In the genomic region with DNA sequence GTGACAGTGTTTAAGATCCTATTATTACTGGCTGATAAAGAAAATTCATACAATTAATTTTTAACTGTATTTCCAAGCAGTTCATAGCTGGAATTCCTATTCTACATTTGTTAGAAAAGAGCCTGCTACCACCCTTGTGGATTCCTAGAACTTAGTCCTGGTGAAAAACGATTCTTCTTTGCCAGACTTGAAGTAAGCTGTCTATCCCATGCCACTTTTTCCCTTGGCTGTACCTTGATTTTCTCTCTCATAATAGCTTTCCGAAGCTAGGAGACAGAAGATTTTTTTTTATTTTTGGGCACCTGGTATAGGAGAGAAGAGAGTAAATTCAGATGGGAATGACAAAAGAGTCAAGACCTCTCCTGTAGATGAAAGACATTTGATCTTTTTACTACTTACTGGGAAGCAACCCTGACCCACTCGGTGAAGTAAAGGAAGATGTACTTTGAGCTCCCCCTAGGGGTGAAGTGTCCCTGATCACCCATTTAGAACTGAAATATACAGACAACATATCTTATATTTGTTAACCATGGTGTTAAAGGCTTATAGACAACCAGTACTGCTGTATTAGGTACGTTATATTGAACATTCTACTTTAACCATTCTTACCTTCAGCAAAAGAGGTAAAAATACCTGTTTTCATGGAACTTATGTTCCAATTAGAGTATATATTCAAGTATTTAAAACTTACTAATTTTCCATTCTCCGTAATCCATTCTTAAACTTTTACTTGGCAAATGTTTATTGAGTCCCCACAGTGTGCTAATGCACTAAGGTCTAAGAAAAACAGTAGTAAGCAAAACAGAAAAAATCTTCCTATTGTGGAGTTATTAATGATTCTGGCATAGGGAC, we compare ENCODE assay signal across 8 cellular contexts. TPM values are rescaled to one million over a fixed set of nuclear protein-coding genes. Genes with fewer than 3 reads are reported as not detected.
A peak's percentile ranks its signal among the peaks of the same experiment; 100 is the strongest.
DNase-seq lines count a peak whose midpoint lies in the region; ATAC-seq and TF ChIP-seq lines count a peak whose summit lies in the region.

No MANE protein-coding gene starts in this region.

- no peaks in the 10 kb centered on the region for H3K27me3 ChIP-seq in A673 (replicated peaks; ENCODE audit: insufficient read depth, low read depth, low read length, poor library complexity)

- H3K27me3 Mint-ChIP-seq in brain = no peaks in the 10 kb centered on the region

- peak; percentile 85 for TF ChIP-seq CTCF in A673 (conservative IDR thresholded peaks at IDR 0.05; ENCODE audit: low read depth, low read length)
- peak; percentile 52 for TF ChIP-seq CTCF in GM13976 (IDR thresholded peaks at IDR 0.05; ENCODE audit: borderline replicate concordance, control extremely low read depth, extremely low read depth, insufficient read depth, missing control alignments)
- TF ChIP-seq CTCF in brain (conservative IDR thresholded peaks at IDR 0.05) = peak; percentile 58 to 75

- no TSS peak for BruUV-seq in A673 (replicated peaks; lab: Mats Ljungman, UMichigan)

- peaks cover 45% of the 10 kb centered on the region for H3K36me3 Mint-ChIP-seq in brain

- H3K4me3 Mint-ChIP-seq in brain = no peak overlapping the region

- ATAC-seq in HG02763 (IDR thresholded peaks at IDR 0.05; ENCODE audit: unreplicated experiment) = peak; percentile 89

- no peaks in the 10 kb centered on the region for H3K9me3 ChIP-seq in A673 (ENCODE audit: low read depth, low read length, poor library complexity, severe bottlenecking)

- no peak overlapping the region for H3K4me3 ChIP-seq in A673 (ENCODE audit: low read depth, low read length, poor library complexity, severe bottlenecking)

- DNase-seq in A673 (ENCODE audit: low spot score) (peak; percentile 88), GM13976 (ENCODE audit: low spot score) (peak; percentile 24), NCI-H1092 treated with DMSO at 0.1 percent for 48 hours (lab: John Stamatoyannopoulos, UW) (peak; percentile 62), T-helper 2 cell (peak in 4 of 5 experiments; percentile 9 to 72 (median 22)), inferior parietal cortex (ENCODE audit: extremely low spot score) (peak; percentile 91)
- peak; percentile 8 to 33 for DNase-seq in stimulated activated CD4-positive, alpha-beta T cell treated with anti-CD3 and anti-CD28 coated beads, Interleukin-15, amount 100 ng/mL, for 48 hours (ENCODE audit: low read depth in 2 of 2)

- in situ Hi-C loops in GM13976 (cut with MboI; ENCODE audit: low sequenced_read_pairs, unreplicated experiment) = no loop called here

- intact Hi-C loops in A673 (cut with micrococcal nuclease; ENCODE audit: unreplicated experiment) = loop anchor here (1.0 to 2.0 kb wide), 2 partner anchors 107 to 815 kb away; no protein-coding TSS in a partner anchor

- H3K27ac ChIP-seq in A673 (ENCODE audit: low read depth, low read length, poor library complexity, severe bottlenecking) = peak overlapping the region; percentile 41

- CTCF ChIA-PET in A673 (lab: Charles Lee) = interaction anchor here (0.7 to 1.5 kb wide), 6 partner anchors 10 to 185 kb away, joined by 3 to 6 read pairs (median 4); no protein-coding TSS in a partner anchor

- peaks cover 18% of the 10 kb centered on the region for H3K4me1 ChIP-seq in A673 (ENCODE audit: insufficient read depth, low read length, poor library complexity, severe bottlenecking)

- H3K9me3 Mint-ChIP-seq in brain = peaks cover 0 to 3% (median 0%) of the 10 kb centered on the region in 5 experiments

- peaks cover 5% of the 10 kb centered on the region for H3K36me3 ChIP-seq in A673 (ENCODE audit: insufficient read depth, low read length, poor library complexity, severe bottlenecking)

- POLR2A ChIA-PET in A673 (lab: Charles Lee; ENCODE audit: low non-redundant PET) = no interaction called here

- peaks cover 6% of the 10 kb centered on the region for H3K4me1 Mint-ChIP-seq in brain

- H3K27ac Mint-ChIP-seq in brain = no peak overlapping the region

RNA-seq across cellular contexts. Expression of gene C3orf38, which starts 36.2 kb away (rescaled TPM):
- 33.6 and 36.4 TPM in 2 replicates for total RNA-seq in A673 (2021)
- 9.9 TPM for polyA plus RNA-seq in brain (ENCODE audit: insufficient read depth, low read depth, low replicate concordance)

RNA-seq across cellular contexts. Expression of gene ZNF654, which starts 54.5 kb away (rescaled TPM):
- 21.9 and 25.0 TPM in 2 replicates for total RNA-seq in A673 (2021)
- polyA plus RNA-seq in brain (ENCODE audit: insufficient read depth, low read depth, low replicate concordance) = 2.2 TPM

RNA-seq across cellular contexts. Expression of gene CGGBP1, which starts 54.7 kb away (rescaled TPM):
- total RNA-seq in A673 (2021) = 113 and 120 TPM in 2 replicates
- 36.3 TPM for polyA plus RNA-seq in brain (ENCODE audit: insufficient read depth, low read depth, low replicate concordance)

Comparison
In these comparisons a context has a peak if more than half of its experiments do, and no peak if none do; other contexts are left out.
1. DNase-seq: peak in every context shown above with its lines; median percentile 91 in inferior parietal cortex; 88 in A673; 62 in NCI-H1092 treated with DMSO at 0.1 percent for 48 hours; 24 in GM13976; 22 in T-helper 2 cell; 20 in stimulated activated CD4-positive, alpha-beta T cell treated with anti-CD3 and anti-CD28 coated beads, Interleukin-15, amount 100 ng/mL, for 48 hours.